ENCODE assay signal across 13 cellular contexts in genomic region chr17:12627776-12628491, GRCh38. TPM values are rescaled to one million over a fixed set of nuclear protein-coding genes. Genes with fewer than 3 reads are reported as not detected.
A peak's percentile ranks its signal among the peaks of the same experiment; 100 is the strongest.
DNase-seq lines count a peak whose midpoint lies in the region; ATAC-seq and TF ChIP-seq lines count a peak whose summit lies in the region.
"Had no signal": no experiment of that assay in that cellular context is flagged by ENCODE, and none has a peak within 500 bp of the region (broad histone marks: within the 10 kb centered on the region; RNA-seq: fewer than 3 reads in every experiment).

No MANE protein-coding gene starts in this region.

- TF ChIP-seq POLR2A in heart left ventricle (IDR thresholded peaks at IDR 0.05): no peak
- no peak for TF ChIP-seq POLR2A in uterus (IDR thresholded peaks at IDR 0.05)

- DNase-seq in heart left ventricle: no peak
- no peak for DNase-seq in cardiac septum (ENCODE audit: low spot score)
- peak; percentile 90 for DNase-seq in choroid plexus epithelial cell (ENCODE audit: low read depth)
- DNase-seq in uterus: no peak
- no peak for DNase-seq in NCI-H1105 treated with DMSO at 0.1 percent for 48 hours (lab: John Stamatoyannopoulos, UW)
- DNase-seq: activated naive CD4-positive, alpha-beta T cell; cortex of kidney; naive thymus-derived CD8-positive, alpha-beta T cell; WERI-Rb-1 had no signal

- intact Hi-C loops in heart left ventricle (cut with DNase I): loop anchor here in 1 of 10 donors (10.0 kb wide), 1 partner anchor 73 kb away; no protein-coding TSS in a partner anchor
- intact Hi-C loops in cardiac septum (cut with DNase I): no loop called here
- intact Hi-C loops in uterus (cut with DNase I; ENCODE audit: low total_unique reads): no loop called here

- H3K36me3 ChIP-seq in heart left ventricle: no peaks in the 10 kb centered on the region
- no peaks in the 10 kb centered on the region for H3K36me3 ChIP-seq in uterus
- H3K36me3 ChIP-seq: WERI-Rb-1 had no signal

- peaks cover 0 to 30% (median 0%) of the 10 kb centered on the region in 12 donors for H3K4me1 ChIP-seq in heart left ventricle
- H3K4me1 ChIP-seq in uterus: peaks cover 0 to 13% of the 10 kb centered on the region in 2 donors

- WGBS in heart left ventricle, 4 donors: 62 to 68% (median 65%) methylated on average over 5 of the region's 5 CpGs

- TF ChIP-seq CTCF in heart left ventricle (IDR thresholded peaks at IDR 0.05) (no peak), choroid plexus epithelial cell (conservative IDR thresholded peaks at IDR 0.05; ENCODE audit: low read depth, low read length) (no peak), uterus (IDR thresholded peaks at IDR 0.05) (no peak)

- ATAC-seq in heart left ventricle (no peak), GM18868 (IDR thresholded peaks at IDR 0.05; ENCODE audit: unreplicated experiment) (no peak), HG03460 (IDR thresholded peaks at IDR 0.05; ENCODE audit: unreplicated experiment) (no peak)
- ATAC-seq: naive thymus-derived CD8-positive, alpha-beta T cell had no signal

- no peak overlapping the region for H3K4me3 ChIP-seq in heart left ventricle
- H3K4me3 ChIP-seq in choroid plexus epithelial cell (ENCODE audit: low read depth, low read length): no peak overlapping the region
- no peak overlapping the region for H3K4me3 ChIP-seq in uterus

- H3K9me3 ChIP-seq in heart left ventricle: no peaks in the 10 kb centered on the region
- no peaks in the 10 kb centered on the region for H3K9me3 ChIP-seq in uterus

- H3K27ac ChIP-seq in heart left ventricle (peak overlapping the region in 8 of 12 donors; percentile 28 to 65 (median 47)), layer of hippocampus (ENCODE audit: low read depth, low read length) (peak overlapping the region; percentile 27), uterus (peak overlapping the region; percentile 64 to 66)
- H3K27ac ChIP-seq: WERI-Rb-1 had no signal

- H3K27me3 ChIP-seq in heart left ventricle (no peaks in the 10 kb centered on the region), layer of hippocampus (ENCODE audit: control insufficient read depth, insufficient read depth, low read length) (no peaks in the 10 kb centered on the region), uterus (no peaks in the 10 kb centered on the region)

RNA-seq across cellular contexts. Expression of gene MYOCD, which starts 37.8 kb away (rescaled TPM):
- total RNA-seq in heart left ventricle (10 to 100 TPM; 28.7 to 77.2 (median 47.1) TPM), cardiac septum (82.1 TPM), uterus (10 to 100 TPM in 2 of 4 donors, 1 to 10 TPM in 2; 3.3 to 54.6 (median 14.6) TPM)
- polyA plus RNA-seq in heart left ventricle: 10 to 100 TPM; 12.9 to 24.6 TPM
- total RNA-seq: A172; naive thymus-derived CD8-positive, alpha-beta T cell had no signal
- polyA plus RNA-seq: naive thymus-derived CD8-positive, alpha-beta T cell had no signal
